1 cellular context compared by ENCODE assay signal in the genomic region with DNA sequence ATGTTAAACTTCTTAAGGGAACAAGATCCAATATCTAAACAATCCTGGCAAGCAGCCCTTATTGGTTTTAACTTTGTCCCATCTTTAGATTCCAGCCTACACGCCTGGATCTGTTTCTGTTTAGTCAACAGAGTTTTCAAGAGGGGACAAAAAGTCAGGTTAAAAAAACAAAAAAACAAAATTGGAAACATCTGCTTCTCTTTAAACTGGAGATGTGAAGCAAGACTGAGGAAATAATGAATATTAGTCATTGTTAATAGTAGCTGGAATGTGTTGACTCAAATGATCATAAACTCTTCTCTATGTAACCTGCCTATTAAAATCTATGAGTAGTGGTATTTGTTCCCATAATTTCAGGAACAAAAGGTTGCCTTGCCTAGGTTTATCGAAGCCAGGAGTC.
TF ChIP-seq lines count a peak whose summit lies in the region.

No MANE protein-coding gene starts in this region.

TF ChIP-seq in SK-N-SH, 30 proteins besides CTCF, POLR2A, EP300 and RAD21 (continued from another document):
- TF ChIP-seq POLR2AphosphoS5 (IDR thresholded peaks at IDR 0.05; ENCODE audit: low read depth, low read length) (peak; percentile 45; the same call in 1 of the 2 replicates), JUND (IDR thresholded peaks at IDR 0.05) (peak; percentile 48; the same call in 1 of the 2 replicates), NFIC (IDR thresholded peaks at IDR 0.05; ENCODE audit: borderline replicate concordance) (peak; percentile 52), RCOR1 (IDR thresholded peaks at IDR 0.05; ENCODE audit: low read length) (0 out of 2 replicates have a peak, but pooled peaks have one; percentile 13), SIN3A (IDR thresholded peaks at IDR 0.05; ENCODE audit: borderline replicate concordance, low read depth, low read length) (no peak), FOSL2 (IDR thresholded peaks at IDR 0.05; ENCODE audit: borderline replicate concordance, low read depth) (peak; percentile 59; the same call in 1 of the 2 replicates), GATA2 (CRISPR knock-in tag; IDR thresholded peaks at IDR 0.05) (no peak)
- TF ChIP-seq, protein P1, sequence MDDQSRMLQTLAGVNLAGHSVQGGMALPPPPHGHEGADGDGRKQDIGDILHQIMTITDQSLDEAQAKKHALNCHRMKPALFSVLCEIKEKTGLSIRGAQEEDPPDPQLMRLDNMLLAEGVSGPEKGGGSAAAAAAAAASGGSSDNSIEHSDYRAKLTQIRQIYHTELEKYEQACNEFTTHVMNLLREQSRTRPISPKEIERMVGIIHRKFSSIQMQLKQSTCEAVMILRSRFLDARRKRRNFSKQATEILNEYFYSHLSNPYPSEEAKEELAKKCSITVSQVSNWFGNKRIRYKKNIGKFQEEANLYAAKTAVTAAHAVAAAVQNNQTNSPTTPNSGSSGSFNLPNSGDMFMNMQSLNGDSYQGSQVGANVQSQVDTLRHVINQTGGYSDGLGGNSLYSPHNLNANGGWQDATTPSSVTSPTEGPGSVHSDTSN (IDR thresholded peaks at IDR 0.05): peak; percentile 58; the same call in 1 of the 2 replicates
- TF ChIP-seq, protein P2, sequence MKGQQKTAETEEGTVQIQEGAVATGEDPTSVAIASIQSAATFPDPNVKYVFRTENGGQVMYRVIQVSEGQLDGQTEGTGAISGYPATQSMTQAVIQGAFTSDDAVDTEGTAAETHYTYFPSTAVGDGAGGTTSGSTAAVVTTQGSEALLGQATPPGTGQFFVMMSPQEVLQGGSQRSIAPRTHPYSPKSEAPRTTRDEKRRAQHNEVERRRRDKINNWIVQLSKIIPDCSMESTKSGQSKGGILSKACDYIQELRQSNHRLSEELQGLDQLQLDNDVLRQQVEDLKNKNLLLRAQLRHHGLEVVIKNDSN (IDR thresholded peaks at IDR 0.05; ENCODE audit: borderline replicate concordance, low read depth): no peak
TF ChIP-seq in SK-N-SH: peak in this region for 9.
